In genomic region chr7:87151002-87151505, GRCh38 we compare ENCODE assay signal across 10 cellular contexts. TPM values are rescaled to one million over a fixed set of nuclear protein-coding genes. Genes with fewer than 3 reads are reported as not detected.
A peak's percentile ranks its signal among the peaks of the same experiment; 100 is the strongest.
DNase-seq lines count a peak whose midpoint lies in the region; ATAC-seq, FAIRE-seq and TF ChIP-seq lines count a peak whose summit lies in the region.
"Had no signal": no experiment of that assay in that cellular context is flagged by ENCODE, and none has a peak within 500 bp of the region (broad histone marks: within the 10 kb centered on the region; RNA-seq: fewer than 3 reads in every experiment).

No MANE protein-coding gene starts in this region.

- no peak for TF ChIP-seq POLR2A in heart left ventricle (IDR thresholded peaks at IDR 0.05)

- peaks cover 19% of the 10 kb centered on the region for H3K36me3 Mint-ChIP-seq in activated T-helper 2 cell treated with anti-CD3 and anti-CD28 coated beads, Interferon-gamma antibody, Interleukin-2, Interleukin-4, amounts not matched to agents 10 μg/mL and 5 μg/mL and 100 μg/mL, durations not matched to agents 14 hours and 24 hours and 36 hours (ENCODE audit: low read depth)
- H3K36me3 Mint-ChIP-seq in type B pancreatic cell, result peaks cover 9% of the 10 kb centered on the region

- ATAC-seq in heart left ventricle, result no peak
- ATAC-seq in Right ventricle myocardium inferior, result no peak
- ATAC-seq in aorta (ENCODE audit: low FRiP score), result no peak

- H3K23ac ChIP-seq in mesenchymal stem cell (ENCODE audit: low read length in 2 of 2), result no peak overlapping the region

- no peak overlapping the region for H2AK5ac ChIP-seq in mesenchymal stem cell (ENCODE audit: low read length, severe bottlenecking)

- H3K9ac ChIP-seq in mesenchymal stem cell (ENCODE audit: low read length), result peak overlapping the region; percentile 99

- peak overlapping the region in 11 of 12 donors; percentile 94 to 99 (median 97) for H3K27ac ChIP-seq in heart left ventricle
- H3K27ac ChIP-seq in mesenchymal stem cell (ENCODE audit: low read length, poor library complexity, severe bottlenecking), result no peak overlapping the region
- peak overlapping the region in 1 of 2 donors; percentile 97 for H3K27ac ChIP-seq in aorta (ENCODE audit: low read depth in 1 of 2, low read length in 2 of 2)

- H3K14ac ChIP-seq in mesenchymal stem cell (ENCODE audit: low read length in 2 of 2), result no peak overlapping the region

- H3K79me1 ChIP-seq in mesenchymal stem cell (replicated peaks; ENCODE audit: low read length, poor library complexity, severe bottlenecking), result no peaks in the 10 kb centered on the region

- peak overlapping the region in 5 of 12 donors; percentile 71 to 84 (median 76) for H3K4me3 ChIP-seq in heart left ventricle
- peak overlapping the region in 1 of 2 experiments; percentile 93 for H3K4me3 ChIP-seq in mesenchymal stem cell (ENCODE audit: insufficient read depth in 1 of 2, low read depth in 1 of 2, low read length in 2 of 2)
- peak overlapping the region in 1 of 2 donors; percentile 62 for H3K4me3 ChIP-seq in aorta (ENCODE audit: low read length in 2 of 2)

- H2BK12ac ChIP-seq in mesenchymal stem cell (ENCODE audit: low read length in 2 of 2), result no peak overlapping the region

- no peak overlapping the region for H2BK5ac ChIP-seq in mesenchymal stem cell (ENCODE audit: low read depth, low read length, poor library complexity, severe bottlenecking)

- 62 to 69% (median 65%) methylated on average over 5 of the region's 5 CpGs for WGBS in heart left ventricle, 4 donors
- 92% methylated on average over 3 of the region's 5 CpGs for WGBS in mesenchymal stem cell
- WGBS in aorta, 2 donors, result 28 to 29% methylated on average over 5 of the region's 5 CpGs

- H3K36me3 ChIP-seq in heart left ventricle (peaks cover 0 to 4% (median 0%) of the 10 kb centered on the region in 9 donors), mesenchymal stem cell (ENCODE audit: control insufficient read depth in 1 of 2, insufficient read depth in 2 of 2, low read depth in 1 of 2, low read length in 2 of 2) (no peaks in the 10 kb centered on the region), aorta (ENCODE audit: control insufficient read depth in 1 of 2, insufficient read depth in 2 of 2, low read length in 1 of 2) (no peaks in the 10 kb centered on the region)

- H3K27me3 Mint-ChIP-seq in activated T-helper 2 cell treated with anti-CD3 and anti-CD28 coated beads, Interferon-gamma antibody, Interleukin-2, Interleukin-4, amounts not matched to agents 10 μg/mL and 5 μg/mL and 100 μg/mL, durations not matched to agents 14 hours and 24 hours and 36 hours (ENCODE audit: low read depth), result no peaks in the 10 kb centered on the region
- no peaks in the 10 kb centered on the region for H3K27me3 Mint-ChIP-seq in type B pancreatic cell

- H2BK120ac ChIP-seq in mesenchymal stem cell (ENCODE audit: low read depth, low read length), result no peak overlapping the region

- no peak overlapping the region for H2BK15ac ChIP-seq in mesenchymal stem cell (ENCODE audit: low read depth, poor library complexity, severe bottlenecking)

- H3K27me3 ChIP-seq in heart left ventricle, result no peaks in the 10 kb centered on the region
- H3K27me3 ChIP-seq in mesenchymal stem cell (ENCODE audit: control insufficient read depth in 1 of 2, insufficient read depth in 1 of 2, low read length in 2 of 2), result no peaks in the 10 kb centered on the region
- H3K27me3 ChIP-seq in aorta (ENCODE audit: control insufficient read depth in 1 of 2, insufficient read depth in 2 of 2, low read length in 1 of 2), result no peaks in the 10 kb centered on the region

- no peak overlapping the region for H2AFZ ChIP-seq in mesenchymal stem cell (ENCODE audit: low read depth, low read length)

- H3K4me1 ChIP-seq in heart left ventricle (peaks cover 5 to 46% (median 32%) of the 10 kb centered on the region in 12 donors), mesenchymal stem cell (ENCODE audit: control insufficient read depth, insufficient read depth, low read depth, low read length) (no peaks in the 10 kb centered on the region), aorta (ENCODE audit: control insufficient read depth in 1 of 2, insufficient read depth in 2 of 2, low read length in 2 of 2) (peaks cover 0 to 3% of the 10 kb centered on the region in 2 donors)

- intact Hi-C loops in heart left ventricle (cut with DNase I), result loop anchor here in 8 of 10 donors (2.0 to 10.0 kb wide), 8 partner anchors 66 to 224 kb away; partner anchors contain the start of genes ELAPOR2 (in 4 of the 8), CROT (in 2 of the 8) and TMEM243 (in 2 of the 8)
- intact Hi-C loops in Right ventricle myocardium inferior (cut with DNase I), result loop anchor here (5.0 to 10.0 kb wide), 4 partner anchors 66 to 724 kb away; partner anchors contain the start of genes CROT, DBF4, ELAPOR2 and SLC25A40
- intact Hi-C loops in activated T-helper 2 cell treated with anti-CD3 and anti-CD28 coated beads, Interferon-gamma antibody, Interleukin-2, Interleukin-4, amounts not matched to agents 10 μg/mL and 5 μg/mL and 100 μg/mL, durations not matched to agents 14 hours and 24 hours and 36 hours (cut with micrococcal nuclease), result loop anchor here (5.0 to 10.0 kb wide), 4 partner anchors 86 to 1064 kb away; partner anchors contain the start of genes DBF4, RUNDC3B and SLC25A40
- intact Hi-C loops in aorta (cut with DNase I), result loop anchor here (5.0 to 10.0 kb wide), 3 partner anchors 71 to 264 kb away; partner anchors contain the start of gene CROT (in 2 of the 2)

- H3K9me3 ChIP-seq in heart left ventricle (no peaks in the 10 kb centered on the region), mesenchymal stem cell (ENCODE audit: control insufficient read depth, low read length) (no peaks in the 10 kb centered on the region), aorta (ENCODE audit: control insufficient read depth, low read length) (no peaks in the 10 kb centered on the region)

- TF ChIP-seq CTCF in heart left ventricle (IDR thresholded peaks at IDR 0.05), result no peak
- TF ChIP-seq CTCF in type B pancreatic cell (conservative IDR thresholded peaks at IDR 0.05), result no peak

- no peaks in the 10 kb centered on the region for H3K9me3 Mint-ChIP-seq in activated T-helper 2 cell treated with anti-CD3 and anti-CD28 coated beads, Interferon-gamma antibody, Interleukin-2, Interleukin-4, amounts not matched to agents 10 μg/mL and 5 μg/mL and 100 μg/mL, durations not matched to agents 14 hours and 24 hours and 36 hours
- H3K9me3 Mint-ChIP-seq in type B pancreatic cell, result no peaks in the 10 kb centered on the region

- no peak overlapping the region for H4K8ac ChIP-seq in mesenchymal stem cell (ENCODE audit: low read length)

- DNase-seq in heart left ventricle (no peak), Right ventricle myocardium inferior (ENCODE audit: missing footprints) (no peak), mesenchymal stem cell (no peak), type B pancreatic cell (ENCODE audit: extremely low spot score, unreplicated experiment) (no peak), amygdala (lab: John Stamatoyannopoulos, UW) (no peak), aorta (no peak), RCC 7860 (ENCODE audit: low spot score) (no peak)
- no peak for DNase-seq in activated T-helper 2 cell treated with anti-CD3 and anti-CD28 coated beads, Interferon-gamma antibody, Interleukin-2, Interleukin-4, amounts not matched to agents 10 μg/mL and 5 μg/mL and 100 μg/mL, durations not matched to agents 14 hours and 24 hours and 36 hours (ENCODE audit: low spot score)
- DNase-seq: H7, NCI-H2081 treated with DMSO at 0.1 percent for 48 hours had no signal

- no peak overlapping the region for H3K27ac Mint-ChIP-seq in activated T-helper 2 cell treated with anti-CD3 and anti-CD28 coated beads, Interferon-gamma antibody, Interleukin-2, Interleukin-4, amounts not matched to agents 10 μg/mL and 5 μg/mL and 100 μg/mL, durations not matched to agents 14 hours and 24 hours and 36 hours
- H3K27ac Mint-ChIP-seq in type B pancreatic cell, result peak overlapping the region; percentile 99

- no peak overlapping the region for H4K91ac ChIP-seq in mesenchymal stem cell (ENCODE audit: low read length)

- peaks cover 29% of the 10 kb centered on the region for H3K4me1 Mint-ChIP-seq in activated T-helper 2 cell treated with anti-CD3 and anti-CD28 coated beads, Interferon-gamma antibody, Interleukin-2, Interleukin-4, amounts not matched to agents 10 μg/mL and 5 μg/mL and 100 μg/mL, durations not matched to agents 14 hours and 24 hours and 36 hours (ENCODE audit: low read depth)
- peaks cover 22% of the 10 kb centered on the region for H3K4me1 Mint-ChIP-seq in type B pancreatic cell (ENCODE audit: unreplicated experiment)

- no peak overlapping the region for H3K4ac ChIP-seq in mesenchymal stem cell (ENCODE audit: low read depth in 1 of 2, low read length in 2 of 2)

- no peak overlapping the region for H3K18ac ChIP-seq in mesenchymal stem cell (ENCODE audit: low read depth in 1 of 2, low read length in 2 of 2)

- H3K4me3 Mint-ChIP-seq in activated T-helper 2 cell treated with anti-CD3 and anti-CD28 coated beads, Interferon-gamma antibody, Interleukin-2, Interleukin-4, amounts not matched to agents 10 μg/mL and 5 μg/mL and 100 μg/mL, durations not matched to agents 14 hours and 24 hours and 36 hours (ENCODE audit: low read depth), result peak overlapping the region; percentile 93
- H3K4me3 Mint-ChIP-seq in type B pancreatic cell, result peak overlapping the region; percentile 95

- FAIRE-seq in RCC 7860 (lab: Jason Lieb, UNC), result no peak

- H3K4me2 ChIP-seq in mesenchymal stem cell (ENCODE audit: low read length, poor library complexity, severe bottlenecking), result no peak overlapping the region

RNA-seq across cellular contexts. Expression of gene DMTF1, which starts 1.2 kb away (rescaled TPM):
- total RNA-seq in heart left ventricle, result 10 to 100 TPM; 17.7 to 43.3 (median 22.3) TPM
- polyA plus RNA-seq in heart left ventricle, result 10 to 100 TPM; 13.5 to 21.3 TPM
- 22.1 TPM for total RNA-seq in Right ventricle myocardium inferior
- total RNA-seq in activated T-helper 2 cell treated with anti-CD3 and anti-CD28 coated beads, Interferon-gamma antibody, Interleukin-2, Interleukin-4, amounts not matched to agents 10 μg/mL and 5 μg/mL and 100 μg/mL, durations not matched to agents 14 hours and 24 hours and 36 hours, result 103 and 112 TPM in 2 replicates
- 36.8 TPM for polyA plus RNA-seq in mesenchymal stem cell (2013, experiment 1 of 2)
- 34.2 TPM for polyA plus RNA-seq in mesenchymal stem cell (2013, experiment 2 of 2)
- total RNA-seq in type B pancreatic cell (ENCODE audit: low replicate concordance), result 67.7 and 103 TPM in 2 replicates
- 100 to 1,000 TPM in 1 of 2 donors, 10 to 100 TPM in 1; 87.2 to 135 TPM for total RNA-seq in aorta
- polyA plus RNA-seq in aorta, result 10 to 100 TPM; 18.7 to 59.0 TPM
